In genomic region chr4:86633854-86634253, GRCh38 we compare ENCODE assay signal across 1 cellular context.
TF ChIP-seq lines count a peak whose summit lies in the region.

No MANE protein-coding gene starts in this region.

TF ChIP-seq in SK-N-SH treated with all-trans-retinoic acid at 6 μM for 48 hours, 23 proteins besides CTCF, POLR2A, EP300 and RAD21 (continued from another document):
- TF ChIP-seq CREB5 (CRISPR knock-in tag; IDR thresholded peaks at IDR 0.05; ENCODE audit: low read depth) (no peak), ARNTL (CRISPR knock-in tag; IDR thresholded peaks at IDR 0.05; ENCODE audit: borderline replicate concordance, low read depth) (no peak), ESRRG (CRISPR knock-in tag; IDR thresholded peaks at IDR 0.05) (no peak), TSHZ2 (CRISPR knock-in tag; IDR thresholded peaks at IDR 0.05) (no peak), ZNF8 (CRISPR knock-in tag; IDR thresholded peaks at IDR 0.05) (no peak), ISL1 (CRISPR knock-in tag; IDR thresholded peaks at IDR 0.05) (no peak), ZFP3 (CRISPR knock-in tag; IDR thresholded peaks at IDR 0.05) (no peak)
- TF ChIP-seq, protein P1, sequence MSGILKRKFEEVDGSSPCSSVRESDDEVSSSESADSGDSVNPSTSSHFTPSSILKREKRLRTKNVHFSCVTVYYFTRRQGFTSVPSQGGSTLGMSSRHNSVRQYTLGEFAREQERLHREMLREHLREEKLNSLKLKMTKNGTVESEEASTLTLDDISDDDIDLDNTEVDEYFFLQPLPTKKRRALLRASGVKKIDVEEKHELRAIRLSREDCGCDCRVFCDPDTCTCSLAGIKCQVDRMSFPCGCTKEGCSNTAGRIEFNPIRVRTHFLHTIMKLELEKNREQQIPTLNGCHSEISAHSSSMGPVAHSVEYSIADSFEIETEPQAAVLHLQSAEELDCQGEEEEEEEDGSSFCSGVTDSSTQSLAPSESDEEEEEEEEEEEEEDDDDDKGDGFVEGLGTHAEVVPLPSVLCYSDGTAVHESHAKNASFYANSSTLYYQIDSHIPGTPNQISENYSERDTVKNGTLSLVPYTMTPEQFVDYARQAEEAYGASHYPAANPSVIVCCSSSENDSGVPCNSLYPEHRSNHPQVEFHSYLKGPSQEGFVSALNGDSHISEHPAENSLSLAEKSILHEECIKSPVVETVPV (CRISPR knock-in tag; IDR thresholded peaks at IDR 0.05): no peak
